In the genomic region with DNA sequence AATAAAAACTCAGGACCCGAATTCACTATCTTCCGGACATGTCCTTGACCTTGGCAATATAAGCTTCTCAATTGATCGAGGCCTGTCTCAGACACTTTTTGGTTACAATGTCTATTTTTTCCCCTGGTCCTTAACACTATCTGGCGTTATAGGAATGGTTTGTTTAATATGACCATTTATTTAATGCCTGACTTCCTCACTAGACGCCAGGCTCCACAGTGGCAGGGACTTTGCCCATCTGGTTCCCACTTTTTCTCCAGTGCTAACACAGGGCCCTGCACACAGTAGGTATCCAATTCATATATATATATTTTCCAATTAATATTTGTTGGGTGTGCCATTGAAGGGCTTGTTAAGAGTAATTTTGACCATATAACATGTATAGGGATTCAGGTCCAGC, we compare ENCODE assay signal across 27 cellular contexts. TPM values are rescaled to one million over a fixed set of nuclear protein-coding genes. Genes with fewer than 3 reads are reported as not detected.
DNase-seq lines count a peak whose midpoint lies in the region; ATAC-seq, FAIRE-seq and TF ChIP-seq lines count a peak whose summit lies in the region.
"Had no signal": no experiment of that assay in that cellular context is flagged by ENCODE, and none has a peak within 500 bp of the region (broad histone marks: within the 10 kb centered on the region; RNA-seq: fewer than 3 reads in every experiment).

No MANE protein-coding gene starts in this region.

- TF ChIP-seq POLR2A in gastroesophageal sphincter (IDR thresholded peaks at IDR 0.05): no peak
- TF ChIP-seq POLR2A in sigmoid colon (IDR thresholded peaks at IDR 0.05): no peak

- WGBS in gastroesophageal sphincter (ENCODE audit: low coverage in 1 of 2), 2 donors: 65 to 78% methylated on average over 4 to 5 of the region's 5 CpGs
- 67 to 90% methylated on average over 5 of the region's 5 CpGs for WGBS in sigmoid colon, 2 donors

- H3K36me3 ChIP-seq in gastroesophageal sphincter: no peaks in the 10 kb centered on the region
- no peaks in the 10 kb centered on the region for H3K36me3 ChIP-seq in sigmoid colon
- no peaks in the 10 kb centered on the region for H3K36me3 ChIP-seq in tibial artery
- H3K36me3 ChIP-seq: BE2C, BLaER1 had no signal

- FAIRE-seq in HTR-8/SVneo (lab: Jason Lieb, UNC): no peak
- FAIRE-seq: A204.1, GM12878, GM12892, GM19239 had no signal

- no peak for TF ChIP-seq CTCF in gastroesophageal sphincter (IDR thresholded peaks at IDR 0.05)
- no peak for TF ChIP-seq CTCF in sigmoid colon (IDR thresholded peaks at IDR 0.05)
- TF ChIP-seq CTCF in tibial artery (IDR thresholded peaks at IDR 0.05): no peak

- H3K27me3 ChIP-seq in gastroesophageal sphincter: no peaks in the 10 kb centered on the region
- H3K27me3 ChIP-seq in sigmoid colon: no peaks in the 10 kb centered on the region
- H3K27me3 ChIP-seq in tibial artery: no peaks in the 10 kb centered on the region
- H3K27me3 ChIP-seq: BE2C, BLaER1 had no signal

- H3K4me1 ChIP-seq in gastroesophageal sphincter: peaks cover 14 to 39% (median 15%) of the 10 kb centered on the region in 3 donors
- H3K4me1 ChIP-seq in sigmoid colon: peaks cover 0 to 33% (median 27%) of the 10 kb centered on the region in 4 donors
- H3K4me1 ChIP-seq in tibial artery: peaks cover 0 to 49% (median 31%) of the 10 kb centered on the region in 4 donors
- H3K4me1 ChIP-seq: BE2C had no signal

- DNase-seq in sigmoid colon (no peak), tibial artery (no peak), HTR-8/SVneo (ENCODE audit: insufficient read length, low spot score) (no peak), T-helper 9 cell (no peak), NCI-H524 (lab: John Stamatoyannopoulos, UW) (no peak)
- DNase-seq: 8988T; ACHN; BE2C; C1 segment of cervical spinal cord; CD4-positive, alpha-beta memory T cell; CD4-positive, CD25-positive, alpha-beta regulatory T cell; CD8-positive, alpha-beta memory T cell; COR-L47; DMS 273 treated with DMSO at 0.1 percent for 48 hours; DMS153; DMS53; DMS79; DND-41; EL; GDM1 had no signal

- H3K4me3 ChIP-seq in gastroesophageal sphincter (no peak overlapping the region), sigmoid colon (no peak overlapping the region), tibial artery (no peak overlapping the region)
- H3K4me3 ChIP-seq: BLaER1, GM12878 had no signal

- TF ChIP-seq EP300 in gastroesophageal sphincter (IDR thresholded peaks at IDR 0.05) (no peak), sigmoid colon (IDR thresholded peaks at IDR 0.05) (no peak)

- H3K27ac ChIP-seq in gastroesophageal sphincter (peak overlapping the region in 3 of 4 donors; percentile 85 to 90 (median 88)), sigmoid colon (peak overlapping the region in 3 of 4 donors; percentile 89 to 91 (median 89)), tibial artery (peak overlapping the region; percentile 81 to 87)
- H3K27ac ChIP-seq: BLaER1 had no signal

- H3K9me3 ChIP-seq in gastroesophageal sphincter (no peaks in the 10 kb centered on the region), sigmoid colon (no peaks in the 10 kb centered on the region), tibial artery (no peaks in the 10 kb centered on the region)
- H3K9me3 ChIP-seq: BE2C, BLaER1 had no signal

- ATAC-seq in gastroesophageal sphincter: no peak
- ATAC-seq: GM12878 had no signal

- intact Hi-C loops in sigmoid colon (cut with DNase I): loop anchor here (2.0 kb wide), 1 partner anchor 45 kb away; no protein-coding TSS in a partner anchor
- intact Hi-C loops in tibial artery (cut with DNase I; ENCODE audit: low total_unique reads): no loop called here

RNA-seq across cellular contexts. Expression of a gene that starts 7.9 kb away (rescaled TPM):
- total RNA-seq in gastroesophageal sphincter: 100 to 1,000 TPM in 2 of 4 donors, 10 to 100 TPM in 2; 77.3 to 187 (median 105) TPM
- 10 to 100 TPM; 47.2 to 90.6 (median 59.3) TPM for total RNA-seq in sigmoid colon
- 10 to 100 TPM in 1 of 3 donors, 1 to 10 TPM in 2; 4.2 to 23.8 (median 5.1) TPM for polyA plus RNA-seq in sigmoid colon

RNA-seq across cellular contexts. Expression of a gene that starts 36.1 kb away (rescaled TPM):
- total RNA-seq in gastroesophageal sphincter (10 to 100 TPM in 3 of 4 donors, 1 to 10 TPM in 1; 7.9 to 21.7 (median 12.5) TPM), sigmoid colon (10 to 100 TPM in 1 of 4 donors, 1 to 10 TPM in 3; 3.9 to 14.4 (median 5.3) TPM)
- 1 to 10 TPM in 1 of 3 donors, under 1 TPM in 1, not detected in 1; under 0.01 to 2.9 TPM for polyA plus RNA-seq in sigmoid colon
- polyA plus RNA-seq: CD14-positive monocyte had no signal
